Comparison of ENCODE assay signal across 9 cellular contexts in the genomic region with DNA sequence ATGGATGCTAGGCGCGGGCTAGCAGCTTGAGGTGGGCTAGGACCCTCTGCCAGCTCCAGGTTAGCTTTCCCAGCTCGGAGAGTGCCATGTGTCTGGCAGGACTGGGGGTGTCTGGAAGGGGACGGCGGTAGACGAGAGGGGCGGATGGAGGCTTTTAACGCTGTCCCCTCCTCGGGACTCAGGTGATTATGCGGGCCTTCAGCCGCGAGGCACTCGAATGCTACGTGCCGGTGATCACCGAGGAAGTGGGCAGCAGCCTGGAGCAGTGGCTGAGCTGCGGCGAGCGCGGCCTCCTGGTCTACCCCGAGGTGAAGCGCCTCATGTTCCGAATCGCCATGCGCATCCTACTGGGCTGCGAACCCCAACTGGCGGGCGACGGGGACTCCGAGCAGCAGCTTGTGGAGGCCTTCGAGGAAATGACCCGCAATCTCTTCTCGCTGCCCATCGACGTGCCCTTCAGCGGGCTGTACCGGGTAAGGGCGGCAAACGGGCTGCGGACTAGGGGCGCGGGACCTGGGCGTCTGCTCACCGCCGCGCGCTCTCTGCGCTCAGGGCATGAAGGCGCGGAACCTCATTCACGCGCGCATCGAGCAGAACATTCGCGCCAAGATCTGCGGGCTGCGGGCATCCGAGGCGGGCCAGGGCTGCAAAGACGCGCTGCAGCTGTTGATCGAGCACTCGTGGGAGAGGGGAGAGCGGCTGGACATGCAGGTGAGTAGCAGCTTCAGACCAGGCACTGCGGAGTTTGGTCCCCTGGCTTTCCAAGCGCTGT. TPM values are rescaled to one million over a fixed set of nuclear protein-coding genes. Genes with fewer than 3 reads are reported as not detected.
DNase-seq lines count a peak whose midpoint lies in the region; ATAC-seq and TF ChIP-seq lines count a peak whose summit lies in the region.
"Had no signal": no experiment of that assay in that cellular context is flagged by ENCODE, and none has a peak within 500 bp of the region (broad histone marks: within the 10 kb centered on the region; RNA-seq: fewer than 3 reads in every experiment).

No MANE protein-coding gene starts in this region.

- no peak for TF ChIP-seq CTCF in WTC11 (IDR thresholded peaks at IDR 0.05)

- H3K27me3 Mint-ChIP-seq in activated CD4-positive, alpha-beta T cell treated with anti-CD3 and anti-CD28 coated beads, Interleukin-2, amount 10 ng/mL, durations not matched to agents 7 days and 5 days, result peaks cover 84% of the 10 kb centered on the region
- H3K27me3 Mint-ChIP-seq in WTC11 (ENCODE audit: low read depth), result peaks cover 92% of the 10 kb centered on the region

- peaks cover 27 to 33% (median 28%) of the 10 kb centered on the region in 3 donors for H3K4me1 ChIP-seq in skeletal muscle tissue (ENCODE audit: control insufficient read depth in 3 of 3, insufficient read depth in 3 of 3, low read length in 3 of 3)

- in situ Hi-C loops in G401 (cut with HindIII; ENCODE audit: low sequenced_read_pairs), result no loop called here

- H3K4me3 ChIP-seq in iPS-11a (ENCODE audit: low read depth, low read length), result peak overlapping the region; percentile 69
- H3K4me3 ChIP-seq in skeletal muscle tissue (ENCODE audit: low read length in 3 of 3), result peak overlapping the region in 2 of 3 donors; percentile 31 to 35

- no peaks in the 10 kb centered on the region for H3K9me3 Mint-ChIP-seq in activated CD4-positive, alpha-beta T cell treated with anti-CD3 and anti-CD28 coated beads, Interleukin-2, amount 10 ng/mL, durations not matched to agents 7 days and 5 days
- no peaks in the 10 kb centered on the region for H3K9me3 Mint-ChIP-seq in WTC11

- DNase-seq in activated CD4-positive, alpha-beta T cell treated with anti-CD3 and anti-CD28 coated beads, Interleukin-2, amount 10 ng/mL, durations not matched to agents 7 days and 5 days, result no peak
- no peak for DNase-seq in activated CD4-positive, alpha-beta T cell treated with anti-CD3 and anti-CD28 coated beads, Interleukin-2, amount 50 U/mL, for 4 hours
- peak; percentile 50 for DNase-seq in WTC11 (ENCODE audit: low spot score)
- no peak for DNase-seq in G401 (ENCODE audit: low spot score)
- no peak for DNase-seq in stimulated activated CD4-positive, alpha-beta T cell treated with anti-CD3 and anti-CD28 coated beads, Interleukin-15, amount 100 ng/mL, for 24 hours
- DNase-seq: caudate nucleus had no signal

- no peak overlapping the region for H3K27ac ChIP-seq in skeletal muscle tissue (ENCODE audit: low read depth, low read length)

- peak; percentile 2 for ATAC-seq in WTC11
- ATAC-seq in HG02798 (IDR thresholded peaks at IDR 0.05; ENCODE audit: poor library complexity, unreplicated experiment), result no peak

- peaks cover 24% of the 10 kb centered on the region for H3K4me1 Mint-ChIP-seq in activated CD4-positive, alpha-beta T cell treated with anti-CD3 and anti-CD28 coated beads, Interleukin-2, amount 10 ng/mL, durations not matched to agents 7 days and 5 days
- H3K4me1 Mint-ChIP-seq in WTC11, result peaks cover 41% of the 10 kb centered on the region

- no peak overlapping the region for H3K9ac ChIP-seq in skeletal muscle tissue (ENCODE audit: low read depth in 1 of 3, low read length in 3 of 3)

- POLR2A ChIA-PET in activated CD4-positive, alpha-beta T cell treated with anti-CD3 and anti-CD28 coated beads, Interleukin-2, amount 10 ng/mL, durations not matched to agents 7 days and 5 days (lab: Charles Lee), result no interaction called here
- POLR2A ChIA-PET in WTC11 (lab: Charles Lee), result no interaction called here

- H3K36me3 ChIP-seq in skeletal muscle tissue (ENCODE audit: control insufficient read depth in 3 of 3, insufficient read depth in 3 of 3, low read length in 3 of 3), result no peaks in the 10 kb centered on the region

- CTCF ChIA-PET in activated CD4-positive, alpha-beta T cell treated with anti-CD3 and anti-CD28 coated beads, Interleukin-2, amount 10 ng/mL, durations not matched to agents 7 days and 5 days (lab: Charles Lee), result interaction anchor here (0.9 to 2.4 kb wide), 3 partner anchors 7 to 13 kb away, joined by 3 to 8 read pairs (median 3); no protein-coding TSS in a partner anchor
- CTCF ChIA-PET in WTC11 (lab: Charles Lee), result interaction anchor here (0.7 to 7.1 kb wide), 10 partner anchors 11 to 301 kb away, joined by 3 to 106 read pairs (median 5); partner anchors contain the start of gene CYP26C1

- peak overlapping the region; percentile 63 for H3K4me3 Mint-ChIP-seq in activated CD4-positive, alpha-beta T cell treated with anti-CD3 and anti-CD28 coated beads, Interleukin-2, amount 10 ng/mL, durations not matched to agents 7 days and 5 days
- H3K4me3 Mint-ChIP-seq in WTC11, result peak overlapping the region; percentile 89

- no peak overlapping the region for H3K27ac Mint-ChIP-seq in activated CD4-positive, alpha-beta T cell treated with anti-CD3 and anti-CD28 coated beads, Interleukin-2, amount 10 ng/mL, durations not matched to agents 7 days and 5 days
- H3K27ac Mint-ChIP-seq in WTC11, result no peak overlapping the region

- H3K36me3 Mint-ChIP-seq in activated CD4-positive, alpha-beta T cell treated with anti-CD3 and anti-CD28 coated beads, Interleukin-2, amount 10 ng/mL, durations not matched to agents 7 days and 5 days (ENCODE audit: low read depth), result no peaks in the 10 kb centered on the region
- no peaks in the 10 kb centered on the region for H3K36me3 Mint-ChIP-seq in WTC11

- peaks cover 59 to 80% (median 79%) of the 10 kb centered on the region in 3 donors for H3K27me3 ChIP-seq in skeletal muscle tissue (ENCODE audit: control insufficient read depth in 3 of 3, insufficient read depth in 3 of 3, low read length in 3 of 3)

- no peaks in the 10 kb centered on the region for H3K9me3 ChIP-seq in skeletal muscle tissue (ENCODE audit: control insufficient read depth in 3 of 3, low read length in 3 of 3)

TF ChIP-seq in WTC11, 78 proteins besides CTCF, POLR2A, EP300 and RAD21 (continues in another document):
- TF ChIP-seq GABPB1 (CRISPR knock-in tag; IDR thresholded peaks at IDR 0.05), result no peak
- TF ChIP-seq, protein P1, sequence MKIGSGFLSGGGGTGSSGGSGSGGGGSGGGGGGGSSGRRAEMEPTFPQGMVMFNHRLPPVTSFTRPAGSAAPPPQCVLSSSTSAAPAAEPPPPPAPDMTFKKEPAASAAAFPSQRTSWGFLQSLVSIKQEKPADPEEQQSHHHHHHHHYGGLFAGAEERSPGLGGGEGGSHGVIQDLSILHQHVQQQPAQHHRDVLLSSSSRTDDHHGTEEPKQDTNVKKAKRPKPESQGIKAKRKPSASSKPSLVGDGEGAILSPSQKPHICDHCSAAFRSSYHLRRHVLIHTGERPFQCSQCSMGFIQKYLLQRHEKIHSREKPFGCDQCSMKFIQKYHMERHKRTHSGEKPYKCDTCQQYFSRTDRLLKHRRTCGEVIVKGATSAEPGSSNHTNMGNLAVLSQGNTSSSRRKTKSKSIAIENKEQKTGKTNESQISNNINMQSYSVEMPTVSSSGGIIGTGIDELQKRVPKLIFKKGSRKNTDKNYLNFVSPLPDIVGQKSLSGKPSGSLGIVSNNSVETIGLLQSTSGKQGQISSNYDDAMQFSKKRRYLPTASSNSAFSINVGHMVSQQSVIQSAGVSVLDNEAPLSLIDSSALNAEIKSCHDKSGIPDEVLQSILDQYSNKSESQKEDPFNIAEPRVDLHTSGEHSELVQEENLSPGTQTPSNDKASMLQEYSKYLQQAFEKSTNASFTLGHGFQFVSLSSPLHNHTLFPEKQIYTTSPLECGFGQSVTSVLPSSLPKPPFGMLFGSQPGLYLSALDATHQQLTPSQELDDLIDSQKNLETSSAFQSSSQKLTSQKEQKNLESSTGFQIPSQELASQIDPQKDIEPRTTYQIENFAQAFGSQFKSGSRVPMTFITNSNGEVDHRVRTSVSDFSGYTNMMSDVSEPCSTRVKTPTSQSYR (CRISPR knock-in tag; IDR thresholded peaks at IDR 0.05), result no peak
- TF ChIP-seq ZNF317 (CRISPR knock-in tag; IDR thresholded peaks at IDR 0.05; ENCODE audit: borderline replicate concordance, low read depth), result no peak
- TF ChIP-seq FOXP4 (CRISPR knock-in tag; IDR thresholded peaks at IDR 0.05), result 0 out of 2 replicates have a peak, but pooled peaks have one; percentile 10
- no peak for TF ChIP-seq HMGA2 (CRISPR knock-in tag; IDR thresholded peaks at IDR 0.05)
- no peak for TF ChIP-seq ATF1 (CRISPR knock-in tag; IDR thresholded peaks at IDR 0.05)
- TF ChIP-seq NR1H2 (CRISPR knock-in tag; IDR thresholded peaks at IDR 0.05), result no peak
- peak; percentile 50; the same call in 1 of the 2 replicates for TF ChIP-seq KAT7 (CRISPR knock-in tag; IDR thresholded peaks at IDR 0.05; ENCODE audit: borderline replicate concordance)
- TF ChIP-seq SP1 (CRISPR knock-in tag; conservative IDR thresholded peaks at IDR 0.05), result no peak
- TF ChIP-seq SMAD4 (CRISPR knock-in tag; IDR thresholded peaks at IDR 0.05), result no peak

RNA-seq across cellular contexts. Expression of gene CYP26A1, which starts 1.1 kb away (rescaled TPM):
- total RNA-seq in activated CD4-positive, alpha-beta T cell treated with anti-CD3 and anti-CD28 coated beads, Interleukin-2, amount 10 ng/mL, durations not matched to agents 7 days and 5 days, result not detected
- 2.1 to 3.4 TPM (median 3.1 TPM) in 3 replicates for total RNA-seq in WTC11 (2021)
- total RNA-seq in skeletal muscle tissue, result 0.52 TPM
- 0.24 and 0.25 TPM in 2 replicates for total RNA-seq in G401 (2014; rRNA removed; shearing (Covaris generic))

RNA-seq across cellular contexts. Expression of gene CYP26C1, which starts 14.2 kb away (rescaled TPM):
- under 1 TPM; 0.07 to 0.12 TPM for total RNA-seq in activated CD4-positive, alpha-beta T cell treated with anti-CD3 and anti-CD28 coated beads, Interleukin-2, amount 10 ng/mL, durations not matched to agents 7 days and 5 days
- total RNA-seq in WTC11 (2021), result 0.07 to 0.11 TPM (median 0.11 TPM) in 3 replicates
- not detected for total RNA-seq in skeletal muscle tissue
- 0.80 TPM in 1 of 2 replicates, not detected in the other for total RNA-seq in G401 (2014; rRNA removed; shearing (Covaris generic))
